Comparison of ENCODE assay signal across 8 cellular contexts in the genomic region with DNA sequence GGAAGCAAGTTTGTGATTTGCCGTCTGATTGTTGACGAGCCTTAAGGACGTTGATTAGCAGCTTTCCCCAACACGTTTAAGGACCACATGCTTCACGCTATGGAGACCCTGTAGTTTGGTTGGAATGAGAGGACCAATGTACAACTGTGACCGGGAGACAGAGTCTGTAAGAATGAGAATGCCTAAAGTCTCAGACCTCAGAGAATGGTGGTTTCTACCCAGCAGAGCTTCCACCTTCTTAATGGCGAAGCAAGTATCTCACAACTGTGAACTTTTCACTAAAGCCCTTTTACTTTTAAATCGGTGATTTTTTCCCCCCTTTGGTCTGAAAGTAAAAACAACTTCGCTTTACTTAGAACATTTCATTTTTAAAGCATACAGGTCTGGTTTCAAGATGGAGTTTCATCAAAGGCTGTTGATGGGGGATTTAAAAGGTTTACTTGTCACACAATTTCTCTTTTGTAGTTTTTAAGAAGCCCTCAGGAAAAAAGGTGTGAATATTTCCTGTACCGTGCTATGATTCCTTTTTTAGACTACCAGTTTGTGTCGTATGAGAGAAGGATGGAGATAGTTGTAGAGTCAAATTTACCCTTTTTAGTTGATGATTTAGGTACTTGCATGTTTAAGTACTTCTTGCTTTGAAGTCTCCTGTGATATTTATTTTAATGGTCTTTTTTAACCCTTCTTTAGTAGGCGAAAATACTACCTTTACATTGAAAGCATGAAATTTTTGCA. TPM values are rescaled to one million over a fixed set of nuclear protein-coding genes. Genes with fewer than 3 reads are reported as not detected.
A peak's percentile ranks its signal among the peaks of the same experiment; 100 is the strongest.
DNase-seq lines count a peak whose midpoint lies in the region; ATAC-seq and TF ChIP-seq lines count a peak whose summit lies in the region.

No MANE protein-coding gene starts in this region.

- H3K27me3 Mint-ChIP-seq in activated naive CD4-positive, alpha-beta T cell treated with anti-CD3 and anti-CD28 coated beads for 36 hours (ENCODE audit: low read depth), result no peaks in the 10 kb centered on the region
- H3K27me3 Mint-ChIP-seq in activated naive CD8-positive, alpha-beta T cell treated with anti-CD3 and anti-CD28 coated beads for 36 hours, result no peaks in the 10 kb centered on the region
- peaks cover 15% of the 10 kb centered on the region for H3K27me3 Mint-ChIP-seq in type B pancreatic cell

- peaks cover 9% of the 10 kb centered on the region for H3K36me3 Mint-ChIP-seq in activated naive CD4-positive, alpha-beta T cell treated with anti-CD3 and anti-CD28 coated beads for 36 hours (ENCODE audit: low read depth)
- peaks cover 35% of the 10 kb centered on the region for H3K36me3 Mint-ChIP-seq in activated naive CD8-positive, alpha-beta T cell treated with anti-CD3 and anti-CD28 coated beads for 36 hours
- peaks cover 9% of the 10 kb centered on the region for H3K36me3 Mint-ChIP-seq in type B pancreatic cell

- no peaks in the 10 kb centered on the region for H3K9me3 Mint-ChIP-seq in activated naive CD4-positive, alpha-beta T cell treated with anti-CD3 and anti-CD28 coated beads for 36 hours
- no peaks in the 10 kb centered on the region for H3K9me3 Mint-ChIP-seq in activated naive CD8-positive, alpha-beta T cell treated with anti-CD3 and anti-CD28 coated beads for 36 hours
- no peaks in the 10 kb centered on the region for H3K9me3 Mint-ChIP-seq in type B pancreatic cell

- peaks cover 0 to 36% (median 8%) of the 10 kb centered on the region in 4 donors for H3K4me1 ChIP-seq in right lobe of liver

- H3K4me3 ChIP-seq in right lobe of liver, result peak overlapping the region; percentile 78 to 86 (median 78)

- CTCF ChIA-PET in activated naive CD4-positive, alpha-beta T cell treated with anti-CD3 and anti-CD28 coated beads for 36 hours (lab: Charles Lee), result interaction anchor here (1.0 kb wide), 1 partner anchor 17 kb away, joined by 3 read pairs; no protein-coding TSS in a partner anchor

- intact Hi-C loops in activated naive CD4-positive, alpha-beta T cell treated with anti-CD3 and anti-CD28 coated beads for 36 hours (cut with micrococcal nuclease), result loop anchor here (5.0 kb wide), 3 partner anchors 351 to 514 kb away; partner anchors contain the start of genes NPC1 and RMC1
- intact Hi-C loops in right lobe of liver (cut with DNase I), result no loop called here

- DNase-seq in activated naive CD4-positive, alpha-beta T cell treated with anti-CD3 and anti-CD28 coated beads for 36 hours, result no peak
- DNase-seq in activated naive CD4-positive, alpha-beta T cell treated with anti-CD3 and anti-CD28 coated beads, Interleukin-2, amount 50 U/mL, for 16 hours, result no peak
- no peak for DNase-seq in activated naive CD8-positive, alpha-beta T cell treated with anti-CD3 and anti-CD28 coated beads for 36 hours
- DNase-seq in right lobe of liver, result no peak
- DNase-seq in type B pancreatic cell (ENCODE audit: extremely low spot score, unreplicated experiment), result no peak
- DNase-seq in NCI-H446 (lab: John Stamatoyannopoulos, UW), result no peak
- DNase-seq in effector CD4-positive, alpha-beta T cell, result no peak
- no peak for DNase-seq in NCI-H146 treated with DMSO at 0.1 percent for 48 hours (lab: John Stamatoyannopoulos, UW; ENCODE audit: unreplicated experiment)

- H3K27ac ChIP-seq in right lobe of liver, result peak overlapping the region in 2 of 3 donors; percentile 89 to 94

- peak overlapping the region; percentile 91 for H3K4me3 Mint-ChIP-seq in activated naive CD4-positive, alpha-beta T cell treated with anti-CD3 and anti-CD28 coated beads for 36 hours
- H3K4me3 Mint-ChIP-seq in activated naive CD8-positive, alpha-beta T cell treated with anti-CD3 and anti-CD28 coated beads for 36 hours, result peak overlapping the region; percentile 94
- H3K4me3 Mint-ChIP-seq in type B pancreatic cell, result peak overlapping the region; percentile 92

- TF ChIP-seq POLR2A in right lobe of liver (IDR thresholded peaks at IDR 0.05), result no peak

- H3K27ac Mint-ChIP-seq in activated naive CD4-positive, alpha-beta T cell treated with anti-CD3 and anti-CD28 coated beads for 36 hours, result peak overlapping the region; percentile 89
- H3K27ac Mint-ChIP-seq in activated naive CD8-positive, alpha-beta T cell treated with anti-CD3 and anti-CD28 coated beads for 36 hours, result peak overlapping the region; percentile 93
- peak overlapping the region; percentile 89 for H3K27ac Mint-ChIP-seq in type B pancreatic cell

- no peaks in the 10 kb centered on the region for H3K36me3 ChIP-seq in right lobe of liver

- TF ChIP-seq CTCF in right lobe of liver (IDR thresholded peaks at IDR 0.05), result no peak
- TF ChIP-seq CTCF in type B pancreatic cell (conservative IDR thresholded peaks at IDR 0.05), result no peak

- peaks cover 69% of the 10 kb centered on the region for H3K4me1 Mint-ChIP-seq in activated naive CD4-positive, alpha-beta T cell treated with anti-CD3 and anti-CD28 coated beads for 36 hours (ENCODE audit: low read depth)
- peaks cover 69% of the 10 kb centered on the region for H3K4me1 Mint-ChIP-seq in activated naive CD8-positive, alpha-beta T cell treated with anti-CD3 and anti-CD28 coated beads for 36 hours
- peaks cover 20% of the 10 kb centered on the region for H3K4me1 Mint-ChIP-seq in type B pancreatic cell (ENCODE audit: unreplicated experiment)

- no peak for ATAC-seq in right lobe of liver

- H3K9me3 ChIP-seq in right lobe of liver, result no peaks in the 10 kb centered on the region

- no peaks in the 10 kb centered on the region for H3K27me3 ChIP-seq in right lobe of liver

- 28% methylated on average over 12 of the region's 12 CpGs for WGBS in right lobe of liver (ENCODE audit: insufficient coverage, low coverage, low lambda C conversion rate, missing lambda C conversion rate)

RNA-seq across cellular contexts. Expression of gene TTC39C, which starts 1.5 kb away (rescaled TPM):
- total RNA-seq in activated naive CD4-positive, alpha-beta T cell treated with anti-CD3 and anti-CD28 coated beads for 36 hours, result 10 to 100 TPM; 39.9 to 44.2 TPM
- total RNA-seq in activated naive CD8-positive, alpha-beta T cell treated with anti-CD3 and anti-CD28 coated beads for 36 hours, result 10 to 100 TPM; 43.8 to 45.3 TPM
- total RNA-seq in right lobe of liver, result 100 to 1,000 TPM in 2 of 6 experiments, 10 to 100 TPM in 4; 61.9 to 167 (median 84.4) TPM
- total RNA-seq in type B pancreatic cell (ENCODE audit: low replicate concordance), result 15.0 and 21.6 TPM in 2 replicates
